ENCODE assay signal across 1 cellular context in the genomic region with DNA sequence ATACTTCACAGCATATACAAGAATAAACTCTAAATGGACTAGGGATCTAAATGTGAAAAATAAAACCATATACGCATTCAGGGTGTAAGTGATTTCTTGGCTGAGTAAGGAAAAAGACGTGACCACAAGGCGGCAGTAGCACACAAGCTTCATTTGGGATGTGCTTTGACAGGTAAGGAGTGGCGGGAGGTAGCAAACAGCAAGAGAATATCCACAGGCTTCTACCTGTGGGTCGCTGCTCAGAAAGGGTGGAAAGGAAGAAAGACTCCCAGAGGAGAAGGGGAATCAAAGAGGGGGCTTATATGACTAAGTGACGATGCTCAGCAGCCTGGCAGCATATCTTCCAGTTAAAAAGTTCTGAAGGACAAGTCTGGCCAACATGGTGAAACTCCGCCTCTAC.
TF ChIP-seq lines count a peak whose summit lies in the region.

No MANE protein-coding gene starts in this region.

TF ChIP-seq in GM23338, 12 proteins besides CTCF, POLR2A, EP300 and RAD21 (continued from another document):
- TF ChIP-seq, protein P1, sequence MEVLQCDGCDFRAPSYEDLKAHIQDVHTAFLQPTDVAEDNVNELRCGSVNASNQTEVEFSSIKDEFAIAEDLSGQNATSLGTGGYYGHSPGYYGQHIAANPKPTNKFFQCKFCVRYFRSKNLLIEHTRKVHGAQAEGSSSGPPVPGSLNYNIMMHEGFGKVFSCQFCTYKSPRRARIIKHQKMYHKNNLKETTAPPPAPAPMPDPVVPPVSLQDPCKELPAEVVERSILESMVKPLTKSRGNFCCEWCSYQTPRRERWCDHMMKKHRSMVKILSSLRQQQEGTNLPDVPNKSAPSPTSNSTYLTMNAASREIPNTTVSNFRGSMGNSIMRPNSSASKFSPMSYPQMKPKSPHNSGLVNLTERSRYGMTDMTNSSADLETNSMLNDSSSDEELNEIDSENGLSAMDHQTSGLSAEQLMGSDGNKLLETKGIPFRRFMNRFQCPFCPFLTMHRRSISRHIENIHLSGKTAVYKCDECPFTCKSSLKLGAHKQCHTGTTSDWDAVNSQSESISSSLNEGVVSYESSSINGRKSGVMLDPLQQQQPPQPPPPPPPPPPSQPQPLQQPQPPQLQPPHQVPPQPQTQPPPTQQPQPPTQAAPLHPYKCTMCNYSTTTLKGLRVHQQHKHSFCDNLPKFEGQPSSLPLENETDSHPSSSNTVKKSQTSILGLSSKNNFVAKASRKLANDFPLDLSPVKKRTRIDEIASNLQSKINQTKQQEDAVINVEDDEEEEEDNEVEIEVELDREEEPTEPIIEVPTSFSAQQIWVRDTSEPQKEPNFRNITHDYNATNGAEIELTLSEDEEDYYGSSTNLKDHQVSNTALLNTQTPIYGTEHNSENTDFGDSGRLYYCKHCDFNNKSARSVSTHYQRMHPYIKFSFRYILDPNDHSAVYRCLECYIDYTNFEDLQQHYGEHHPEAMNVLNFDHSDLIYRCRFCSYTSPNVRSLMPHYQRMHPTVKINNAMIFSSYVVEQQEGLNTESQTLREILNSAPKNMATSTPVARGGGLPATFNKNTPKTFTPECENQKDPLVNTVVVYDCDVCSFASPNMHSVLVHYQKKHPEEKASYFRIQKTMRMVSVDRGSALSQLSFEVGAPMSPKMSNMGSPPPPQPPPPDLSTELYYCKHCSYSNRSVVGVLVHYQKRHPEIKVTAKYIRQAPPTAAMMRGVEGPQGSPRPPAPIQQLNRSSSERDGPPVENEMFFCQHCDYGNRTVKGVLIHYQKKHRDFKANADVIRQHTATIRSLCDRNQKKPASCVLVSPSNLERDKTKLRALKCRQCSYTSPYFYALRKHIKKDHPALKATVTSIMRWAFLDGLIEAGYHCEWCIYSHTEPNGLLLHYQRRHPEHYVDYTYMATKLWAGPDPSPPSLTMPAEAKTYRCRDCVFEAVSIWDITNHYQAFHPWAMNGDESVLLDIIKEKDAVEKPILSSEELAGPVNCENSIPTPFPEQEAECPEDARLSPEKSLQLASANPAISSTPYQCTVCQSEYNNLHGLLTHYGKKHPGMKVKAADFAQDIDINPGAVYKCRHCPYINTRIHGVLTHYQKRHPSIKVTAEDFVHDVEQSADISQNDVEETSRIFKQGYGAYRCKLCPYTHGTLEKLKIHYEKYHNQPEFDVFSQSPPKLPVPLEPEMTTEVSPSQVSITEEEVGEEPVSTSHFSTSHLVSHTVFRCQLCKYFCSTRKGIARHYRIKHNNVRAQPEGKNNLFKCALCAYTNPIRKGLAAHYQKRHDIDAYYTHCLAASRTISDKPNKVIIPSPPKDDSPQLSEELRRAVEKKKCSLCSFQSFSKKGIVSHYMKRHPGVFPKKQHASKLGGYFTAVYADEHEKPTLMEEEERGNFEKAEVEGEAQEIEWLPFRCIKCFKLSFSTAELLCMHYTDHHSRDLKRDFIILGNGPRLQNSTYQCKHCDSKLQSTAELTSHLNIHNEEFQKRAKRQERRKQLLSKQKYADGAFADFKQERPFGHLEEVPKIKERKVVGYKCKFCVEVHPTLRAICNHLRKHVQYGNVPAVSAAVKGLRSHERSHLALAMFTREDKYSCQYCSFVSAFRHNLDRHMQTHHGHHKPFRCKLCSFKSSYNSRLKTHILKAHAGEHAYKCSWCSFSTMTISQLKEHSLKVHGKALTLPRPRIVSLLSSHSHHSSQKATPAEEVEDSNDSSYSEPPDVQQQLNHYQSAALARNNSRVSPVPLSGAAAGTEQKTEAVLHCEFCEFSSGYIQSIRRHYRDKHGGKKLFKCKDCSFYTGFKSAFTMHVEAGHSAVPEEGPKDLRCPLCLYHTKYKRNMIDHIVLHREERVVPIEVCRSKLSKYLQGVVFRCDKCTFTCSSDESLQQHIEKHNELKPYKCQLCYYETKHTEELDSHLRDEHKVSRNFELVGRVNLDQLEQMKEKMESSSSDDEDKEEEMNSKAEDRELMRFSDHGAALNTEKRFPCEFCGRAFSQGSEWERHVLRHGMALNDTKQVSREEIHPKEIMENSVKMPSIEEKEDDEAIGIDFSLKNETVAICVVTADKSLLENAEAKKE (CRISPR knock-in tag; IDR thresholded peaks at IDR 0.05), result no peak
- no peak for TF ChIP-seq NANOG (IDR thresholded peaks at IDR 0.05; ENCODE audit: borderline replicate concordance)
- TF ChIP-seq EZH2phosphoT487 (IDR thresholded peaks at IDR 0.05; ENCODE audit: unreplicated experiment), result no peak
- TF ChIP-seq ZNF331 (CRISPR knock-in tag; IDR thresholded peaks at IDR 0.05; ENCODE audit: low read depth), result no peak
- no peak for TF ChIP-seq POLR2AphosphoS5 (IDR thresholded peaks at IDR 0.05; ENCODE audit: low read depth)
- TF ChIP-seq EZH2 (IDR thresholded peaks at IDR 0.05; ENCODE audit: low read depth, unreplicated experiment), result no peak
- no peak for TF ChIP-seq CREB1 (CRISPR knock-in tag; IDR thresholded peaks at IDR 0.05; ENCODE audit: low read depth)
- no peak for TF ChIP-seq STAT1 (IDR thresholded peaks at IDR 0.05; ENCODE audit: unreplicated experiment)
